1 cellular context compared by ENCODE assay signal in the genomic region with DNA sequence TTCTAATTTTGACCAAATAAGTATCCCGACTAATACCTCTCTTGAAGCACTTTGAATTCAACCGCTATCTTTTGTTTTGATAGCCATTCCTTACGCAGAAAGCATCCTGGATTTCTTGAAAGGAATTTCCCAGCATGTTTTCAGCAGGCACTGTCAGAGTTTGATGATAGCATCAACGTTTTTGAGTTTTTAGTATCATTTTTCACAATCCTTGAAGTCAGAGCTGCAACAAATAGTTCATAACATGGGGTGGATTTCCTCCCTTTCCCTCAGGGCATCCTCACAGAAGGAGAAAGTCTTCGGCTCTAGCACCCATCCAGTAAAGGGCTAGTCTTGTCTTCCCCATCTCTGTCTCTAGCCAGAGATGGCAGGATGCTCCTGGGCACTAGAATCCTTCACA.
TF ChIP-seq lines count a peak whose summit lies in the region.

No MANE protein-coding gene starts in this region.

TF ChIP-seq in GM12878, 131 proteins besides CTCF, POLR2A, EP300 and RAD21:
- TF ChIP-seq STAT1 (conservative IDR thresholded peaks at IDR 0.05) (no peak), ZNF217 (IDR thresholded peaks at IDR 0.05) (no peak)
TF ChIP-seq in GM12878: peak in this region for 0.
